Comparison of ENCODE assay signal across 8 cellular contexts in the genomic region with DNA sequence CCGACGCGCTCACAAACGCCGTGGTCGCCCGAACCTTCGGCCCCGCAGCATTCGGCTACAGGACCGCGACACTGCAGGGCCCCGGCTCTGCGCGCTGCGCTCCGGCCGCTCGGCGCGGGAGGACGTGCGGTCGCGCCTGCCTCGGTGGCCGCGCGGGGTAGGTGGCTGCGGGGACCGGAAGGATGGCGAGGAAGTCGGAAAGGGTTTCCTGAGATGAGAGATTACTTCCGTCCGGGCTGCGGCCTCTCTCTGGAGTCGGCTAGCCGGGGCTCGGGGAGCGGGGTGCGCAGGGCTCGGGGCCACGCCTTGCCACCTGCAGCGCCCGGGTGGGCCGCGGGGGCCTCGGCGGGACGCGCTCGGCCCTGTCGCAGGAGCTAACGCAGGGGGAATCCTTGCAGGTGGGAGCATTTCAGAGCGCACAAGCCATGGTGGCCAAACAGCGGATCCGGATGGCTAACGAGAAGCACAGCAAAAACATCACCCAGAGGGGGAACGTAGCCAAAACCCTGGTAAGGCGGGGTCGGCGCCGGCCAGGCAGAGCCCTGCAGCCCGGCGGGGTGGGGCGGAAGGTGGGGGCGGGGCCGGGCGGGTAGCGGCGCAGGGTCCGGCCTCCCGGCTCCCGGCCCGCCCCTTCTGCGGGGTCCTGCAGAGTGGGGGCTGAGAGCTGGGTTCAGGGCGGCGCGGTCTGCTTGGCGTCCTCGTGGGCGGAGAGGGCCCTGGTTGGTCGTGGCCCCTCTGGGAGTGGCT. TPM values are rescaled to one million over a fixed set of nuclear protein-coding genes. Genes with fewer than 3 reads are reported as not detected.
DNase-seq lines count a peak whose midpoint lies in the region; ATAC-seq and TF ChIP-seq lines count a peak whose summit lies in the region.

A gene (plus strand): TSS at position 224 of the 747 bp plus-strand sequence. CDS start 202 bp downstream, at position 426.

- peak within 1 kb of the TSS; percentile 53 for H3K4me3 ChIP-seq in AG04449 (ENCODE audit: low read depth, low read length)
- peak within 1 kb of the TSS; percentile 75 to 83 for H3K4me3 ChIP-seq in stomach smooth muscle (ENCODE audit: low read length in 2 of 2)

- H3K27ac Mint-ChIP-seq in chondrocyte (ENCODE audit: unreplicated experiment) = no peak within 1 kb of the TSS

- H3K9me3 ChIP-seq in stomach smooth muscle (ENCODE audit: control insufficient read depth in 2 of 2, low read length in 2 of 2) = no peaks in the 10 kb centered on the region

- H3K4me1 ChIP-seq in stomach smooth muscle (ENCODE audit: control insufficient read depth, insufficient read depth, low read length) = peaks cover 20% of the 10 kb centered on the region

- peak within 1 kb of the TSS; percentile 65 for H3K4me3 Mint-ChIP-seq in chondrocyte (ENCODE audit: unreplicated experiment)

- H3K9me3 Mint-ChIP-seq in chondrocyte (ENCODE audit: low read depth) = no peaks in the 10 kb centered on the region

- CTCF ChIA-PET in AG04449 (lab: Yijun Ruan, JAX) = no interaction called here

- ATAC-seq in left lobe of liver (peak; percentile 71), GM21360 (IDR thresholded peaks at IDR 0.05; ENCODE audit: unreplicated experiment) (no peak), GM21381 (IDR thresholded peaks at IDR 0.05; ENCODE audit: unreplicated experiment) (no peak)

- peaks cover 26% of the 10 kb centered on the region for H3K4me1 Mint-ChIP-seq in chondrocyte (ENCODE audit: low read depth)

- H3K27ac ChIP-seq in stomach smooth muscle (ENCODE audit: low read length) = peak within 1 kb of the TSS; percentile 46

- no peaks in the 10 kb centered on the region for H3K27me3 ChIP-seq in stomach smooth muscle (ENCODE audit: control insufficient read depth in 1 of 2, insufficient read depth in 2 of 2, low read length in 2 of 2)

- no peaks in the 10 kb centered on the region for H3K36me3 Mint-ChIP-seq in chondrocyte (ENCODE audit: low read depth)

- TF ChIP-seq EP300 in Ishikawa (IDR thresholded peaks at IDR 0.05; ENCODE audit: borderline replicate concordance) = no peak

- POLR2A ChIA-PET in AG04449 (lab: Yijun Ruan, JAX) = no interaction called here

- TF ChIP-seq CTCF in AG04449 (IDR thresholded peaks at IDR 0.05; ENCODE audit: insufficient read depth, low read length, missing control alignments) (no peak), chondrocyte (IDR thresholded peaks at IDR 0.05) (no peak)

- DNase-seq in AG04449 (ENCODE audit: low read depth, low spot score) (no peak), chondrocyte (ENCODE audit: low spot score) (no peak), left lobe of liver (ENCODE audit: low spot score) (no peak), foreskin melanocyte (no peak)

- no peaks in the 10 kb centered on the region for H3K36me3 ChIP-seq in stomach smooth muscle (ENCODE audit: control insufficient read depth in 2 of 2, insufficient read depth in 2 of 2, low read length in 2 of 2)

- TF ChIP-seq RAD21 in Ishikawa (IDR thresholded peaks at IDR 0.05; ENCODE audit: low read depth) = no peak

- no peaks in the 10 kb centered on the region for H3K27me3 Mint-ChIP-seq in chondrocyte (ENCODE audit: low read depth)

- peak within 1 kb of the TSS; percentile 68 to 73 for H3K9ac ChIP-seq in stomach smooth muscle (ENCODE audit: low read length in 2 of 2)

TF ChIP-seq in Ishikawa, 13 proteins besides CTCF, POLR2A, EP300 and RAD21:
- peak; percentile 39; the same call in 1 of the 2 replicates for TF ChIP-seq TCF12 (IDR thresholded peaks at IDR 0.05; ENCODE audit: low read depth)
- no peak for TF ChIP-seq CREB1 (IDR thresholded peaks at IDR 0.05; ENCODE audit: low read depth)
- TF ChIP-seq TAF1 (IDR thresholded peaks at IDR 0.05; ENCODE audit: low read depth) = peak; percentile 25; the same call in 1 of the 2 replicates
- TF ChIP-seq, protein P1, sequence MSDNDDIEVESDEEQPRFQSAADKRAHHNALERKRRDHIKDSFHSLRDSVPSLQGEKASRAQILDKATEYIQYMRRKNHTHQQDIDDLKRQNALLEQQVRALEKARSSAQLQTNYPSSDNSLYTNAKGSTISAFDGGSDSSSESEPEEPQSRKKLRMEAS (IDR thresholded peaks at IDR 0.05) = peak; percentile 55; the same call in 1 of the 2 replicates
TF ChIP-seq in Ishikawa: peak in this region for 3.

RNA-seq across cellular contexts. Expression of the gene that starts here (rescaled TPM):
- total RNA-seq in chondrocyte = 6.7 to 9.5 TPM (median 8.5 TPM) in 3 replicates
- total RNA-seq in left lobe of liver = 1.5 TPM
